Comparison of ENCODE assay signal across 12 cellular contexts in genomic region chr13:42270160-42270856, GRCh38. TPM values are rescaled to one million over a fixed set of nuclear protein-coding genes. Genes with fewer than 3 reads are reported as not detected.
A peak's percentile ranks its signal among the peaks of the same experiment; 100 is the strongest.
DNase-seq lines count a peak whose midpoint lies in the region; ATAC-seq and TF ChIP-seq lines count a peak whose summit lies in the region.
"Had no signal": no experiment of that assay in that cellular context is flagged by ENCODE, and none has a peak within 500 bp of the region (broad histone marks: within the 10 kb centered on the region; RNA-seq: fewer than 3 reads in every experiment).

No MANE protein-coding gene starts in this region.

- DNase-seq in DND-41 (no peak), natural killer cell (no peak), hippocampal formation (lab: John Stamatoyannopoulos, UW) (no peak), ecto neural progenitor cell (ENCODE audit: low spot score) (no peak), glomerular visceral epithelial cell (ENCODE audit: extremely low spot score) (no peak)
- DNase-seq in activated naive CD8-positive, alpha-beta T cell treated with anti-CD3 and anti-CD28 coated beads for 36 hours, result no peak
- DNase-seq: cortex of kidney; DMS153; stimulated activated CD4-positive, alpha-beta T cell treated with anti-CD3 and anti-CD28 coated beads, Interleukin-4, amount 100 ng/mL, for 24 hours had no signal

- intact Hi-C loops in natural killer cell (cut with micrococcal nuclease), result loop anchor here (2.0 to 5.0 kb wide), 2 partner anchors 107 to 122 kb away; no protein-coding TSS in a partner anchor

- H3K4me2 ChIP-seq in DND-41 (ENCODE audit: insufficient read depth, low read length), result peak overlapping the region; percentile 84; the same call in 1 of the 2 replicates

- peaks cover 41% of the 10 kb centered on the region for H3K4me1 Mint-ChIP-seq in activated naive CD8-positive, alpha-beta T cell treated with anti-CD3 and anti-CD28 coated beads for 36 hours
- peaks cover 42 to 44% of the 10 kb centered on the region in 2 donors for H3K4me1 Mint-ChIP-seq in natural killer cell

- peaks cover 37% of the 10 kb centered on the region for H3K79me2 ChIP-seq in DND-41 (ENCODE audit: insufficient read depth, low read length)

- H3K36me3 ChIP-seq in DND-41 (ENCODE audit: insufficient read depth, low read length), result no peaks in the 10 kb centered on the region
- H3K36me3 ChIP-seq in HUES6 (ENCODE audit: control insufficient read depth, insufficient read depth, low read length), result no peaks in the 10 kb centered on the region
- H3K36me3 ChIP-seq: suprapubic skin had no signal

- H3K27ac ChIP-seq in DND-41 (ENCODE audit: low read length) (no peak overlapping the region), HUES6 (ENCODE audit: low read depth, low read length) (no peak overlapping the region)

- peak overlapping the region; percentile 86 for H3K4me3 Mint-ChIP-seq in activated naive CD8-positive, alpha-beta T cell treated with anti-CD3 and anti-CD28 coated beads for 36 hours
- H3K4me3 Mint-ChIP-seq in natural killer cell, result peak overlapping the region; percentile 98

- ATAC-seq in DND-41 (ENCODE audit: insufficient read depth, low read depth), result no peak
- ATAC-seq in natural killer cell, result no peak
- no peak for ATAC-seq in GM19324 (IDR thresholded peaks at IDR 0.05; ENCODE audit: low FRiP score, unreplicated experiment)

- no peaks in the 10 kb centered on the region for H4K20me1 ChIP-seq in DND-41 (ENCODE audit: insufficient read depth, low read length)

- H3K27ac Mint-ChIP-seq in activated naive CD8-positive, alpha-beta T cell treated with anti-CD3 and anti-CD28 coated beads for 36 hours, result peak overlapping the region; percentile 98
- peak overlapping the region; percentile 95 for H3K27ac Mint-ChIP-seq in natural killer cell

- H3K27me3 Mint-ChIP-seq in activated naive CD8-positive, alpha-beta T cell treated with anti-CD3 and anti-CD28 coated beads for 36 hours, result no peaks in the 10 kb centered on the region
- H3K27me3 Mint-ChIP-seq in natural killer cell (ENCODE audit: low read depth in 2 of 2), result peaks cover 8 to 9% of the 10 kb centered on the region in 2 donors

- peaks cover 2% of the 10 kb centered on the region for H3K9me3 Mint-ChIP-seq in activated naive CD8-positive, alpha-beta T cell treated with anti-CD3 and anti-CD28 coated beads for 36 hours
- no peaks in the 10 kb centered on the region for H3K9me3 Mint-ChIP-seq in natural killer cell

- H2AFZ ChIP-seq in DND-41 (ENCODE audit: low read depth, low read length), result peak overlapping the region; percentile 96

- peaks cover 39% of the 10 kb centered on the region for H3K4me1 ChIP-seq in DND-41 (ENCODE audit: insufficient read depth, low read length)
- H3K4me1 ChIP-seq in HUES6 (ENCODE audit: control insufficient read depth, insufficient read depth, low read length), result peaks cover 14% of the 10 kb centered on the region

- peaks cover 26% of the 10 kb centered on the region for H3K36me3 Mint-ChIP-seq in activated naive CD8-positive, alpha-beta T cell treated with anti-CD3 and anti-CD28 coated beads for 36 hours
- no peaks in the 10 kb centered on the region for H3K36me3 Mint-ChIP-seq in natural killer cell

- H3K9ac ChIP-seq in DND-41 (ENCODE audit: low read depth, low read length) (no peak overlapping the region), HUES6 (ENCODE audit: low read length) (no peak overlapping the region)

- H3K9me3 ChIP-seq in DND-41 (ENCODE audit: insufficient read depth, low read length, severe bottlenecking) (peaks cover 3% of the 10 kb centered on the region), HUES6 (ENCODE audit: control insufficient read depth, insufficient read depth, low read depth, low read length) (peaks cover 16% of the 10 kb centered on the region; the same call in 1 of the 2 replicates)
- H3K9me3 ChIP-seq: suprapubic skin had no signal

- no peaks in the 10 kb centered on the region for H3K27me3 ChIP-seq in DND-41 (ENCODE audit: insufficient read depth, low read length, poor library complexity)
- H3K27me3 ChIP-seq in HUES6 (ENCODE audit: control insufficient read depth, insufficient read depth, low read length), result no peaks in the 10 kb centered on the region
- H3K27me3 ChIP-seq: suprapubic skin had no signal

- no peak for TF ChIP-seq CTCF in DND-41 (IDR thresholded peaks at IDR 0.05; ENCODE audit: borderline replicate concordance, extremely low read depth, low read length, poor library complexity, severe bottlenecking)
- no peak for TF ChIP-seq CTCF in natural killer cell (IDR thresholded peaks at IDR 0.05)

- H3K4me3 ChIP-seq in DND-41 (ENCODE audit: low read depth in 1 of 2, low read length in 2 of 2), result no peak overlapping the region
- peak overlapping the region; percentile 95; the same call in 1 of the 2 replicates for H3K4me3 ChIP-seq in HUES6 (ENCODE audit: low read depth, low read length)

RNA-seq across cellular contexts. Expression of gene AKAP11, which starts 1.6 kb away (rescaled TPM):
- 10 to 100 TPM; 37.7 to 38.0 TPM for total RNA-seq in activated naive CD8-positive, alpha-beta T cell treated with anti-CD3 and anti-CD28 coated beads for 36 hours
- 10 to 100 TPM; 23.6 to 31.9 (median 26.8) TPM for total RNA-seq in natural killer cell
